In the genomic region with DNA sequence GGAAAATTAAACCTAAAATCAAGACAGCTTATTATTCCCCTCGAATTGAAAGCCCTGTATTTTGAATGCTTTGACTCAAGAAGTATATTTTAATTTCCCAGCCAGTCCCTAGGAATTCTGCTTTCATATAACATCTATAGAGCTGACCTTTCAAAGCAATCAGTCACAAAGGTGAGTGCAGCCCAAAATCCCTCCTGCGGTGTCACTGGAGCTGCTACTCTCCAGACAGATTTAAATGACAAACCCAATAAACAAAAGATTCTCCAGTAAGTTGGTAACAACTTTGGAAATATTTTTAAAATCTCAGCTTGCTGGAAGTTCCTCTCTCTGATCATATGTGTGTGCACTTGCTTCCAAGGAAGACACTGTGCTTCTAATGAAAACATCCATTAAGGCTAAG, we compare ENCODE assay signal across 22 cellular contexts. TPM values are rescaled to one million over a fixed set of nuclear protein-coding genes. Genes with fewer than 3 reads are reported as not detected.
A peak's percentile ranks its signal among the peaks of the same experiment; 100 is the strongest.
DNase-seq lines count a peak whose midpoint lies in the region; ATAC-seq and TF ChIP-seq lines count a peak whose summit lies in the region.
"Had no signal": no experiment of that assay in that cellular context is flagged by ENCODE, and none has a peak within 500 bp of the region (broad histone marks: within the 10 kb centered on the region; RNA-seq: fewer than 3 reads in every experiment).

No MANE protein-coding gene starts in this region.

- peaks cover 5% of the 10 kb centered on the region for H3K36me3 Mint-ChIP-seq in WTC11
- H3K36me3 Mint-ChIP-seq in immature natural killer cell, result no peaks in the 10 kb centered on the region

- TF ChIP-seq POLR2A in body of pancreas (IDR thresholded peaks at IDR 0.05) (no peak), GM18505 (IDR thresholded peaks at IDR 0.05; ENCODE audit: borderline replicate concordance, extremely low read depth, insufficient read depth, insufficient read length) (no peak)

- intact Hi-C loops in body of pancreas (cut with DNase I), result no loop called here

- H3K9me3 Mint-ChIP-seq in WTC11, result peaks cover 5% of the 10 kb centered on the region; the same call in 1 of the 2 replicates
- H3K9me3 Mint-ChIP-seq in immature natural killer cell, result no peaks in the 10 kb centered on the region
- H3K9me3 Mint-ChIP-seq: activated CD4-positive, alpha-beta T cell treated with anti-CD3 and anti-CD28 coated beads, Interleukin-2, amount 10 ng/mL, durations not matched to agents 24 days and 14 days; activated T-helper 1 cell treated with anti-CD3 and anti-CD28 coated beads, Interleukin-12 subunit alpha, Interleukin-12 subunit beta, Interleukin-2, Interleukin-4 antibody, amounts not matched to agents 30 ng/mL and 10 ng/mL and 1 ng/mL, durations not matched to agents 14 hours and 24 hours and 36 hours had no signal

- no peak for TF ChIP-seq CTCF in WTC11 (IDR thresholded peaks at IDR 0.05)
- TF ChIP-seq CTCF in neutrophil (IDR thresholded peaks at IDR 0.05), result no peak
- no peak for TF ChIP-seq CTCF in body of pancreas (IDR thresholded peaks at IDR 0.05)

- ATAC-seq in WTC11, result peak; percentile 18; the same call in 1 of the 2 replicates
- ATAC-seq in body of pancreas, result no peak
- no peak for ATAC-seq in GM18505 (IDR thresholded peaks at IDR 0.05; ENCODE audit: unreplicated experiment)
- ATAC-seq: gastrocnemius medialis, left lung, T-helper 17 cell had no signal

- peaks cover 9 to 15% (median 12%) of the 10 kb centered on the region in 10 experiments for H3K4me1 ChIP-seq in BLaER1 treated with 17β-estradiol and CSF1 and Interleukin-3, amounts not matched to agents 10 nM and 100 nM
- H3K4me1 ChIP-seq in iPS-20b (ENCODE audit: insufficient read depth, low read length) (peaks cover 61% of the 10 kb centered on the region), neutrophil (ENCODE audit: control insufficient read depth in 1 of 2, insufficient read depth in 1 of 2, low read depth in 1 of 2, low read length in 1 of 2) (peaks cover 20 to 26% of the 10 kb centered on the region in 2 experiments), body of pancreas (peaks cover 70% of the 10 kb centered on the region)

- H3K4me3 Mint-ChIP-seq in WTC11, result peak overlapping the region; percentile 35
- H3K4me3 Mint-ChIP-seq in immature natural killer cell, result peak overlapping the region in 1 of 5 donors; percentile 1
- H3K4me3 Mint-ChIP-seq: activated CD4-positive, alpha-beta T cell treated with anti-CD3 and anti-CD28 coated beads, Interleukin-2, amount 10 ng/mL, durations not matched to agents 24 days and 14 days; activated T-helper 1 cell treated with anti-CD3 and anti-CD28 coated beads, Interleukin-12 subunit alpha, Interleukin-12 subunit beta, Interleukin-2, Interleukin-4 antibody, amounts not matched to agents 30 ng/mL and 10 ng/mL and 1 ng/mL, durations not matched to agents 14 hours and 24 hours and 36 hours; T-helper 17 cell had no signal

- CTCF ChIA-PET in WTC11 (lab: Charles Lee), result interaction anchor here (0.7 to 1.8 kb wide), 2 partner anchors 12 to 14 kb away, joined by 3 to 7 read pairs; no protein-coding TSS in a partner anchor

- 58 to 67% methylated on average over 2 of the region's 2 CpGs for WGBS in body of pancreas, 2 donors

- peak overlapping the region in 10 of 11 experiments; percentile 21 to 63 (median 41); a peak in 19 of 22 replicates for H3K4me2 ChIP-seq in BLaER1 treated with 17β-estradiol and CSF1 and Interleukin-3, amounts not matched to agents 10 nM and 100 nM

- peaks cover 0 to 58% (median 0%) of the 10 kb centered on the region in 11 experiments; a peak in 5 of 22 replicates for H3K27me3 ChIP-seq in BLaER1 treated with 17β-estradiol and CSF1 and Interleukin-3, amounts not matched to agents 10 nM and 100 nM
- no peaks in the 10 kb centered on the region for H3K27me3 ChIP-seq in iPS-20b (ENCODE audit: insufficient read depth, low read length)
- no peaks in the 10 kb centered on the region for H3K27me3 ChIP-seq in neutrophil
- H3K27me3 ChIP-seq in body of pancreas, result no peaks in the 10 kb centered on the region
- H3K27me3 ChIP-seq: gastrocnemius medialis, left lung had no signal

- no peaks in the 10 kb centered on the region for H3K9me3 ChIP-seq in BLaER1 treated with 17β-estradiol and CSF1 and Interleukin-3, amounts not matched to agents 10 nM and 100 nM (replicated peaks in 1 of 11)
- H3K9me3 ChIP-seq in iPS-20b (ENCODE audit: insufficient read depth, low read depth, low read length), result no peaks in the 10 kb centered on the region
- H3K9me3 ChIP-seq in neutrophil, result no peaks in the 10 kb centered on the region
- H3K9me3 ChIP-seq in body of pancreas, result no peaks in the 10 kb centered on the region
- H3K9me3 ChIP-seq: gastrocnemius medialis, left lung had no signal

- H4K20me1 ChIP-seq in BLaER1 treated with 17β-estradiol and CSF1 and Interleukin-3, amounts not matched to agents 10 nM and 100 nM, result no peaks in the 10 kb centered on the region; a peak in 1 of 22 replicates

- no peaks in the 10 kb centered on the region for H3K36me3 ChIP-seq in BLaER1 treated with 17β-estradiol and CSF1 and Interleukin-3, amounts not matched to agents 10 nM and 100 nM
- H3K36me3 ChIP-seq in iPS-20b (ENCODE audit: insufficient read depth, low read depth, low read length) (no peaks in the 10 kb centered on the region), neutrophil (no peaks in the 10 kb centered on the region), body of pancreas (replicated peaks in 1 of 2; ENCODE audit: insufficient read depth in 1 of 2, low read depth in 2 of 2) (no peaks in the 10 kb centered on the region)
- H3K36me3 ChIP-seq: gastrocnemius medialis, left lung had no signal

- H3K27me3 Mint-ChIP-seq in WTC11 (ENCODE audit: low read depth) (no peaks in the 10 kb centered on the region), immature natural killer cell (ENCODE audit: low read depth in 3 of 3) (peaks cover 0 to 5% (median 3%) of the 10 kb centered on the region in 3 donors)

- H3K4me1 Mint-ChIP-seq in WTC11 (peaks cover 82% of the 10 kb centered on the region), immature natural killer cell (peaks cover 14 to 18% of the 10 kb centered on the region in 2 donors)
- H3K4me1 Mint-ChIP-seq: activated CD4-positive, alpha-beta T cell treated with anti-CD3 and anti-CD28 coated beads, Interleukin-2, amount 10 ng/mL, durations not matched to agents 24 days and 14 days had no signal

- no peak overlapping the region for H3K27ac ChIP-seq in BLaER1 treated with 17β-estradiol and CSF1 and Interleukin-3, amounts not matched to agents 10 nM and 100 nM
- H3K27ac ChIP-seq in iPS-20b (ENCODE audit: low read length), result no peak overlapping the region
- H3K27ac ChIP-seq in neutrophil, result peak overlapping the region; percentile 59
- peak overlapping the region in 2 of 4 donors; percentile 1 to 16 for H3K27ac ChIP-seq in body of pancreas
- H3K27ac ChIP-seq: gastrocnemius medialis, HL-60, SK-N-MC had no signal

- H3K9ac ChIP-seq in BLaER1 treated with 17β-estradiol and CSF1 and Interleukin-3, amounts not matched to agents 10 nM and 100 nM, result no peak overlapping the region
- H3K9ac ChIP-seq in iPS-20b (ENCODE audit: low read depth, low read length), result peak overlapping the region; percentile 31; the same call in 1 of the 2 replicates

- POLR2A ChIA-PET in WTC11 (lab: Charles Lee), result interaction anchor here (0.8 to 1.6 kb wide), 3 partner anchors 13 to 15 kb away, joined by 3 to 6 read pairs (median 4); a partner anchor contains a TSS

- H3K27ac Mint-ChIP-seq in WTC11 (peak overlapping the region; percentile 91), immature natural killer cell (no peak overlapping the region)
- H3K27ac Mint-ChIP-seq: activated CD4-positive, alpha-beta T cell treated with anti-CD3 and anti-CD28 coated beads, Interleukin-2, amount 10 ng/mL, durations not matched to agents 24 days and 14 days; activated T-helper 1 cell treated with anti-CD3 and anti-CD28 coated beads, Interleukin-12 subunit alpha, Interleukin-12 subunit beta, Interleukin-2, Interleukin-4 antibody, amounts not matched to agents 30 ng/mL and 10 ng/mL and 1 ng/mL, durations not matched to agents 14 hours and 24 hours and 36 hours; T-helper 17 cell had no signal

- H3K4me3 ChIP-seq in BLaER1 treated with 17β-estradiol and CSF1 and Interleukin-3, amounts not matched to agents 10 nM and 100 nM, result no peak overlapping the region
- H3K4me3 ChIP-seq in iPS-20b (ENCODE audit: low read length) (peak overlapping the region; percentile 44; the same call in 1 of the 2 replicates), neutrophil (ENCODE audit: low read depth in 1 of 2, low read length in 1 of 2) (no peak overlapping the region), body of pancreas (no peak overlapping the region)
- H3K4me3 ChIP-seq: gastrocnemius medialis, left lung, SK-N-MC had no signal

- DNase-seq in WTC11 (ENCODE audit: low spot score) (no peak), immature natural killer cell (no peak), body of pancreas (no peak), NK-92 (lab: John Stamatoyannopoulos, UW; ENCODE audit: unreplicated experiment) (no peak)
- DNase-seq: activated CD4-positive, alpha-beta T cell treated with anti-CD3 and anti-CD28 coated beads, Interleukin-2, amount 10 ng/mL, durations not matched to agents 24 days and 14 days; activated naive CD4-positive, alpha-beta T cell treated with anti-CD3 and anti-CD28 coated beads, Interleukin-2, amount 50 U/mL, for 16 hours; aorta; effector CD4-positive, alpha-beta T cell; gastrocnemius medialis; left lung; NCI-H146; NCI-H510A treated with DMSO at 0.1 percent for 48 hours; occipital lobe; stimulated activated CD4-positive, alpha-beta T cell treated with anti-CD3 and anti-CD28 coated beads, Interleukin-12 subunit alpha, Interleukin-12 subunit beta, amount 100 ng/mL, for 4 hours; T-helper 17 cell had no signal

TF ChIP-seq in WTC11, 78 proteins besides CTCF, POLR2A, EP300 and RAD21 (continues in another document):
- TF ChIP-seq, protein P1, sequence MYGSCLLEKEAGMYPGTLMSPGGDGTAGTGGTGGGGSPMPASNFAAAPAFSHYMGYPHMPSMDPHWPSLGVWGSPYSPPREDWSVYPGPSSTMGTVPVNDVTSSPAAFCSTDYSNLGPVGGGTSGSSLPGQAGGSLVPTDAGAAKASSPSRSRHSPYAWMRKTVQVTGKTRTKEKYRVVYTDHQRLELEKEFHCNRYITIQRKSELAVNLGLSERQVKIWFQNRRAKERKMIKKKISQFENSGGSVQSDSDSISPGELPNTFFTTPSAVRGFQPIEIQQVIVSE (CRISPR knock-in tag; IDR thresholded peaks at IDR 0.05; ENCODE audit: borderline replicate concordance), result no peak
- no peak for TF ChIP-seq FOXP1 (CRISPR knock-in tag; IDR thresholded peaks at IDR 0.05; ENCODE audit: borderline replicate concordance)
- TF ChIP-seq NR1H2 (CRISPR knock-in tag; IDR thresholded peaks at IDR 0.05), result no peak

RNA-seq across cellular contexts. Expression of a gene that starts 14.7 kb away (rescaled TPM):
- 28.2 to 31.0 TPM (median 28.8 TPM) in 3 replicates for total RNA-seq in WTC11 (2021)
- polyA plus RNA-seq in immature natural killer cell, result not detected
- 10 to 100 TPM; 35.8 to 52.7 TPM for total RNA-seq in body of pancreas
- total RNA-seq: activated CD4-positive, alpha-beta T cell treated with anti-CD3 and anti-CD28 coated beads, Interleukin-2, amount 10 ng/mL, durations not matched to agents 24 days and 14 days; activated T-helper 1 cell treated with anti-CD3 and anti-CD28 coated beads, Interleukin-12 subunit alpha, Interleukin-12 subunit beta, Interleukin-2, Interleukin-4 antibody, amounts not matched to agents 30 ng/mL and 10 ng/mL and 1 ng/mL, durations not matched to agents 14 hours and 24 hours and 36 hours had no signal
